Comparison of ENCODE assay signal across 8 cellular contexts in genomic region chr16:81035975-81036750, GRCh38. TPM values are rescaled to one million over a fixed set of nuclear protein-coding genes. Genes with fewer than 3 reads are reported as not detected.
DNase-seq lines count a peak whose midpoint lies in the region; ATAC-seq and TF ChIP-seq lines count a peak whose summit lies in the region.

No MANE protein-coding gene starts in this region.

- TF ChIP-seq CTCF in BJ (IDR thresholded peaks at IDR 0.05; ENCODE audit: insufficient read depth, low read depth, low read length) = no peak

- peak overlapping the region; percentile 71 for H3K4me3 ChIP-seq in BJ (ENCODE audit: low read depth, low read length)

- no peak for DNase-seq in BJ (ENCODE audit: low read depth)
- DNase-seq in T-helper 9 cell = peak; percentile 40
- DNase-seq in cerebellum (ENCODE audit: low spot score) = peak; percentile 52
- DNase-seq in left lobe of liver (ENCODE audit: low spot score) = peak; percentile 59
- DNase-seq in stimulated activated CD4-positive, alpha-beta T cell treated with anti-CD3 and anti-CD28 coated beads, Interleukin-2, amount 100 ng/mL, for 48 hours = peak; percentile 13 to 23
- no peak for DNase-seq in pons (ENCODE audit: low spot score)

- H3K27me3 ChIP-seq in BJ (ENCODE audit: control insufficient read depth, insufficient read depth, low read length) = no peaks in the 10 kb centered on the region

- CTCF ChIA-PET in BJ (lab: Yijun Ruan, JAX) = interaction anchor here (0.6 to 3.1 kb wide), 54 partner anchors 10 to 708 kb away, joined by 3 to 27 read pairs (median 4); partner anchors contain the start of genes CENPN and CMC2

- POLR2A ChIA-PET in BJ (lab: Charles Lee) = no interaction called here

- H3K36me3 ChIP-seq in BJ (ENCODE audit: control insufficient read depth, insufficient read depth, low read length) = no peaks in the 10 kb centered on the region

- ATAC-seq in GM19351 (IDR thresholded peaks at IDR 0.05; ENCODE audit: unreplicated experiment) (peak; percentile 54), HG03442 (IDR thresholded peaks at IDR 0.05; ENCODE audit: unreplicated experiment) (peak; percentile 57), left lobe of liver (peak; percentile 59)

RNA-seq across cellular contexts. Expression of gene ATMIN, which starts 0.5 kb away (rescaled TPM):
- polyA plus RNA-seq in BJ (2011; rRNA removed) = 22.3 and 34.7 TPM in 2 replicates
- polyA minus RNA-seq in BJ (2011; rRNA and poly(A)+ RNA removed) = 19.1 and 22.1 TPM in 2 replicates
- total RNA-seq in cerebellum (47.4 TPM), left lobe of liver (13.7 TPM)

RNA-seq across cellular contexts. Expression of gene CENPN, which starts 29.1 kb away (rescaled TPM):
- polyA plus RNA-seq in BJ (2011; rRNA removed) = 24.8 and 38.2 TPM in 2 replicates
- polyA minus RNA-seq in BJ (2011; rRNA and poly(A)+ RNA removed) = 29.8 and 38.6 TPM in 2 replicates
- total RNA-seq in cerebellum (14.2 TPM), left lobe of liver (7.6 TPM)

RNA-seq across cellular contexts. Expression of gene CMC2, which starts 29.5 kb away (rescaled TPM):
- 56.4 and 101 TPM in 2 replicates for polyA plus RNA-seq in BJ (2011; rRNA removed)
- polyA minus RNA-seq in BJ (2011; rRNA and poly(A)+ RNA removed) = 7.6 and 11.2 TPM in 2 replicates
- 39.0 TPM for total RNA-seq in cerebellum
- total RNA-seq in left lobe of liver = 36.8 TPM

RNA-seq across cellular contexts. Expression of gene C16orf46, which starts 40.9 kb away (rescaled TPM):
- 0.43 and 0.87 TPM in 2 replicates for polyA plus RNA-seq in BJ (2011; rRNA removed)
- polyA minus RNA-seq in BJ (2011; rRNA and poly(A)+ RNA removed) = 0.43 TPM in 1 of 2 replicates, not detected in the other
- total RNA-seq in cerebellum (2.0 TPM), left lobe of liver (2.0 TPM)

Comparison
In these comparisons a context has a peak if more than half of its experiments do, and no peak if none do; other contexts are left out.
1. DNase-seq: peak in T-helper 9 cell (single experiment), cerebellum (single experiment), left lobe of liver (single experiment) and stimulated activated CD4-positive, alpha-beta T cell treated with anti-CD3 and anti-CD28 coated beads, Interleukin-2, amount 100 ng/mL, for 48 hours (2 of 2); none in BJ (single experiment) and pons (single experiment).
2. Peak in every context shown above with its lines, with median percentiles within 50 percentile points of each other: ATAC-seq.